8 cellular contexts compared by ENCODE assay signal in genomic region chr1:144560717-144561246, GRCh38. TPM values are rescaled to one million over a fixed set of nuclear protein-coding genes. Genes with fewer than 3 reads are reported as not detected.
DNase-seq lines count a peak whose midpoint lies in the region; ATAC-seq and TF ChIP-seq lines count a peak whose summit lies in the region.
"Not testable (repeated sequence)": the region's sequence is repeated elsewhere in the genome, so short reads cannot be mapped to it uniquely, and the experiment has no call there.

No MANE protein-coding gene starts in this region.

- peak overlapping the region; percentile 70 to 91 (median 83) for H3K4me3 Mint-ChIP-seq in naive thymus-derived CD8-positive, alpha-beta T cell

- in situ Hi-C loops in KBM-7 (cut with MboI; ENCODE audit: low pct_unique_long_range_greater_than_20kb, low sequenced_read_pairs): not testable (repeated sequence)

- not testable (repeated sequence) for H3K36me3 Mint-ChIP-seq in naive thymus-derived CD8-positive, alpha-beta T cell

- H3K27ac Mint-ChIP-seq in naive thymus-derived CD8-positive, alpha-beta T cell: peak overlapping the region; percentile 97 to 100 (median 99)

- DNase-seq in D341Med (ENCODE audit: low spot score) (peak; percentile 57), KBM-7 (peak; percentile 28), SKM-1 (lab: John Stamatoyannopoulos, UW; ENCODE audit: unreplicated experiment) (peak; percentile 82), fibroblast of mammary gland (ENCODE audit: low read depth) (peak; percentile 55)
- peak; percentile 43 for DNase-seq in activated gamma-delta T cell treated with anti-CD3 and anti-CD28 coated beads, Interleukin-2, amount 50 U/mL, for 16 hours (ENCODE audit: low read depth)
- DNase-seq in naive thymus-derived CD8-positive, alpha-beta T cell: peak; percentile 53 to 90 (median 77)
- peak; percentile 39 to 53 for DNase-seq in stimulated activated CD8-positive, alpha-beta memory T cell treated with anti-CD3 and anti-CD28 coated beads, Interleukin-7, amount 100 ng/mL, for 1 hour (ENCODE audit: low read depth in 2 of 2)

- TF ChIP-seq CTCF in fibroblast of mammary gland (conservative IDR thresholded peaks at IDR 0.05; ENCODE audit: control insufficient read depth, insufficient read depth, low read depth, low read length): not testable (repeated sequence)

- POLR2A ChIA-PET in naive thymus-derived CD8-positive, alpha-beta T cell (lab: Charles Lee): interaction anchor here (1.1 to 1.2 kb wide), 2 partner anchors 9 to 14 kb away, joined by 3 to 6 read pairs; no protein-coding TSS in a partner anchor

- H3K27me3 Mint-ChIP-seq in naive thymus-derived CD8-positive, alpha-beta T cell: not testable (repeated sequence)

- peak; percentile 55 for ATAC-seq in GM21717 (IDR thresholded peaks at IDR 0.05; ENCODE audit: unreplicated experiment)
- ATAC-seq in naive thymus-derived CD8-positive, alpha-beta T cell: peak; percentile 62 to 69

- peaks cover 3 to 12% (median 7%) of the 10 kb centered on the region in 4 donors for H3K4me1 Mint-ChIP-seq in naive thymus-derived CD8-positive, alpha-beta T cell

- H3K9me3 Mint-ChIP-seq in naive thymus-derived CD8-positive, alpha-beta T cell: not testable (repeated sequence)

- peak overlapping the region; percentile 25 for H3K4me3 ChIP-seq in fibroblast of mammary gland (ENCODE audit: control insufficient read depth, low read depth, low read length)

RNA-seq across cellular contexts. Expression of gene PPIAL4F, which starts 31.9 kb away (rescaled TPM):
- total RNA-seq in naive thymus-derived CD8-positive, alpha-beta T cell: not detected
- not detected for polyA plus RNA-seq in naive thymus-derived CD8-positive, alpha-beta T cell

Comparison
In these comparisons a context has a peak if more than half of its experiments do, and no peak if none do; other contexts are left out.
1. Peak in every context shown above with its lines: DNase-seq, ATAC-seq and H3K4me3 ChIP-seq.
2. DNase-seq: peak in every context shown above with its lines; median percentile 82 in SKM-1; 77 in naive thymus-derived CD8-positive, alpha-beta T cell; 57 in D341Med; 55 in fibroblast of mammary gland; 46 in stimulated activated CD8-positive, alpha-beta memory T cell treated with anti-CD3 and anti-CD28 coated beads, Interleukin-7, amount 100 ng/mL, for 1 hour; 43 in activated gamma-delta T cell treated with anti-CD3 and anti-CD28 coated beads, Interleukin-2, amount 50 U/mL, for 16 hours; 28 in KBM-7.